Comparison of ENCODE assay signal across 8 cellular contexts in genomic region chr1:6785318-6785712, GRCh38. TPM values are rescaled to one million over a fixed set of nuclear protein-coding genes. Genes with fewer than 3 reads are reported as not detected.
A peak's percentile ranks its signal among the peaks of the same experiment; 100 is the strongest.
DNase-seq lines count a peak whose midpoint lies in the region; ATAC-seq and TF ChIP-seq lines count a peak whose summit lies in the region.

Gene CAMTA1 (plus strand): TSS chr1:6785454. CDS start chr1:6785531, 77 bp downstream.

- WGBS in esophagus squamous epithelium, 2 donors = 0% methylated on average over 2 of the region's 67 CpGs; no CpG with 5 or more reads in 1 of the 2 donors

- peaks cover 38% of the 10 kb centered on the region for H3K4me1 Mint-ChIP-seq in Calu3 (ENCODE audit: low read depth, unreplicated experiment)

- H3K4me3 ChIP-seq in HFF-Myc (replicated peaks; ENCODE audit: low read depth, low read length) = peak within 1 kb of the TSS; percentile 73
- H3K4me3 ChIP-seq in SK-N-MC = peak within 1 kb of the TSS; percentile 94
- peak within 1 kb of the TSS; percentile 71 to 95 (median 90) for H3K4me3 ChIP-seq in esophagus squamous epithelium
- peak within 1 kb of the TSS; percentile 80 to 93 for H3K4me3 ChIP-seq in neutrophil (ENCODE audit: low read depth in 1 of 2, low read length in 1 of 2)

- CTCF ChIA-PET in Calu3 (lab: Charles Lee) = no interaction called here

- TF ChIP-seq POLR2A in esophagus squamous epithelium (IDR thresholded peaks at IDR 0.05) = peak in 3 of 4 donors; percentile 39 to 46 (median 40)

- H3K27ac ChIP-seq in SK-N-MC (peak within 1 kb of the TSS; percentile 88), esophagus squamous epithelium (peak within 1 kb of the TSS; percentile 97 to 100 (median 100)), neutrophil (peak within 1 kb of the TSS; percentile 95)

- no peaks in the 10 kb centered on the region for H3K36me3 ChIP-seq in SK-N-MC (ENCODE audit: insufficient read depth, low read length)
- no peaks in the 10 kb centered on the region for H3K36me3 ChIP-seq in esophagus squamous epithelium
- H3K36me3 ChIP-seq in neutrophil = no peaks in the 10 kb centered on the region

- H3K4me1 ChIP-seq in esophagus squamous epithelium = peaks cover 10 to 57% (median 15%) of the 10 kb centered on the region in 3 donors
- H3K4me1 ChIP-seq in neutrophil (ENCODE audit: control insufficient read depth in 1 of 2, insufficient read depth in 1 of 2, low read depth in 1 of 2, low read length in 1 of 2) = peaks cover 18 to 19% of the 10 kb centered on the region in 2 experiments

- intact Hi-C loops in Calu3 (cut with micrococcal nuclease; ENCODE audit: unreplicated experiment) = no loop called here
- intact Hi-C loops in esophagus squamous epithelium (cut with DNase I) = no loop called here

- peak within 1 kb of the TSS; percentile 80 for H3K4me3 Mint-ChIP-seq in Calu3 (ENCODE audit: low read depth, unreplicated experiment)

- no peaks in the 10 kb centered on the region for H3K27me3 Mint-ChIP-seq in Calu3 (ENCODE audit: unreplicated experiment)

- peaks cover 36% of the 10 kb centered on the region for H3K36me3 Mint-ChIP-seq in Calu3 (ENCODE audit: insufficient read depth, unreplicated experiment)

- H3K27ac Mint-ChIP-seq in Calu3 (ENCODE audit: unreplicated experiment) = peak within 1 kb of the TSS; percentile 88

- no peaks in the 10 kb centered on the region for H3K27me3 ChIP-seq in esophagus squamous epithelium
- peaks cover 5% of the 10 kb centered on the region for H3K27me3 ChIP-seq in neutrophil

- no peaks in the 10 kb centered on the region for H3K9me3 ChIP-seq in SK-N-MC (ENCODE audit: low read depth, low read length)
- no peaks in the 10 kb centered on the region for H3K9me3 ChIP-seq in esophagus squamous epithelium
- no peaks in the 10 kb centered on the region for H3K9me3 ChIP-seq in neutrophil

- no peak for ATAC-seq in GM18858 (IDR thresholded peaks at IDR 0.05; ENCODE audit: unreplicated experiment)

- BruUV-seq in Calu3 (replicated peaks; lab: Mats Ljungman, UMichigan) = no TSS peak

- H3K9me3 Mint-ChIP-seq in Calu3 (ENCODE audit: low read depth, unreplicated experiment) = no peaks in the 10 kb centered on the region

- DNase-seq in Calu3 (no peak), HFF-Myc (ENCODE audit: extremely low read depth, low read depth) (no peak), SK-N-MC (ENCODE audit: low read depth, low spot score) (no peak), esophagus squamous epithelium (lab: John Stamatoyannopoulos, UW) (no peak), UCSD-AML1 (lab: John Stamatoyannopoulos, UW; ENCODE audit: unreplicated experiment) (no peak), anterior cingulate cortex (lab: John Stamatoyannopoulos, UW) (no peak)

- TF ChIP-seq CTCF in Calu3 (IDR thresholded peaks at IDR 0.05; ENCODE audit: unreplicated experiment) (no peak), HFF-Myc (IDR thresholded peaks at IDR 0.05; ENCODE audit: low read depth, low read length, missing control alignments) (no peak), esophagus squamous epithelium (IDR thresholded peaks at IDR 0.05) (no peak), neutrophil (IDR thresholded peaks at IDR 0.05) (peak; percentile 7)

- H3K9ac ChIP-seq in SK-N-MC (ENCODE audit: insufficient read length) = peak within 1 kb of the TSS; percentile 92

RNA-seq across cellular contexts. Expression of gene CAMTA1, which starts in this region (rescaled TPM):
- total RNA-seq in Calu3 (2022) (50.3 and 55.1 TPM in 2 replicates), esophagus squamous epithelium (10 to 100 TPM; 31.3 to 77.4 (median 45.9) TPM)
